12 cellular contexts compared by ENCODE assay signal in the genomic region with DNA sequence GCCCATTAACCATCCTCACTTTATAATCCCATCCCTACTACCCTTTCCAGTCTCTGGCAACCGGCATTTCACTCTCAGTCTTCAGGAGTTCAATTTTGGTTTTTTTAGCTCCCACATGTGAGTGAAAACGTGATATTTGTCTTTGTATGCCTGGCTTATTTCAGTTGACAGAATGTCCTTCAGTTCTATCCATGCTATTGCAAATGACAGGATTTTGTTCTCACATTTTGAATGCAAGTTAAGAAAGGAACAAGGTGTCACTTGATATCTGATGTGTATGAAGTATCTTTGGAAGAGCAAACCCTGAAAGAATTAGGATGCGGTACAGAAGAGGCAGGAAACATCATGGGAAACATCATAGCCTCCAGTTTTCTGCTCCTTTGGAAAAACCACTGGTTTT.
"Had no signal": no experiment of that assay in that cellular context is flagged by ENCODE, and none has a peak within 500 bp of the region (broad histone marks: within the 10 kb centered on the region; RNA-seq: fewer than 3 reads in every experiment).

No MANE protein-coding gene starts in this region.

- DNase-seq: activated CD4-positive, alpha-beta T cell treated with anti-CD3 and anti-CD28 coated beads, Interleukin-2, amount 50 U/mL, for 1 hour; activated naive CD4-positive, alpha-beta T cell treated with Interleukin-2 at 50 U/mL for 16 hours; anterior cingulate cortex; immature natural killer cell; mesenchymal stem cell; natural killer cell; small intestine; stimulated activated CD4-positive, alpha-beta T cell treated with anti-CD3 and anti-CD28 coated beads, Interleukin-4, amount 100 ng/mL, for 24 hours; stimulated activated naive CD4-positive, alpha-beta T cell; T-helper 9 cell had no signal

- H3K9me3 Mint-ChIP-seq: immature natural killer cell, natural killer cell had no signal

- H3K27ac ChIP-seq: SK-N-MC had no signal

- H3K4me1 Mint-ChIP-seq: immature natural killer cell, natural killer cell had no signal

- H3K27ac Mint-ChIP-seq: immature natural killer cell, natural killer cell had no signal

- ATAC-seq: esophagus mucosa, natural killer cell had no signal

- H3K4me3 Mint-ChIP-seq: immature natural killer cell, natural killer cell had no signal

- H3K36me3 Mint-ChIP-seq: immature natural killer cell, natural killer cell had no signal

- FAIRE-seq: small intestine had no signal

- H3K4me3 ChIP-seq: SK-N-MC had no signal
